ENCODE assay signal across 1 cellular context in the genomic region with DNA sequence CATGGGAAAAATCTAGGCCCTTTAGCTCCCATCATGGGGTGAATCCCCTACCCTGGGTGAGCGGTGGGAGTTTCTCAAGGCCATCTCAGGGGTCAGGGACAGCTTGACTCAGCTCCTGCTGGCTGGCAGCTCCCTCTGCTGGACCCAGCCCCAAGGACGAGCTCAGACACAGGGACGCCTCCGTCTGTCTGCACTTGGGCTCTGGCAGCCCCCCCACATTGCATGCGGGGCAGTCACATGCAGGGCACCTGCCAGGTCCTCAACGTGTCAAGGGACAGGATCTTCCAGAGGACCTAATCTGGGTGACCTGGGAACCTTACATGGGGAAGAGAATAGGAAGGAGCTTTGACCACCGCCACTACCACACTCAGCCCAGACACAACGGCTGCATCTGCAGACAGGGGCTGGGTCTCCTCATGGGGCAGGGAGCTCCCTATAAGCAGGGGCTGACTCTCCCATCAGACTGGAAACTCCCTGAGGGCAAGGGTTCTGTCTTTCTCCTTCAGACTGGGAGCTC.
TF ChIP-seq lines count a peak whose summit lies in the region.

No MANE protein-coding gene starts in this region.

TF ChIP-seq in IMR-90, 13 proteins besides CTCF, POLR2A, EP300 and RAD21 (continued from another document):
- TF ChIP-seq, protein P1, sequence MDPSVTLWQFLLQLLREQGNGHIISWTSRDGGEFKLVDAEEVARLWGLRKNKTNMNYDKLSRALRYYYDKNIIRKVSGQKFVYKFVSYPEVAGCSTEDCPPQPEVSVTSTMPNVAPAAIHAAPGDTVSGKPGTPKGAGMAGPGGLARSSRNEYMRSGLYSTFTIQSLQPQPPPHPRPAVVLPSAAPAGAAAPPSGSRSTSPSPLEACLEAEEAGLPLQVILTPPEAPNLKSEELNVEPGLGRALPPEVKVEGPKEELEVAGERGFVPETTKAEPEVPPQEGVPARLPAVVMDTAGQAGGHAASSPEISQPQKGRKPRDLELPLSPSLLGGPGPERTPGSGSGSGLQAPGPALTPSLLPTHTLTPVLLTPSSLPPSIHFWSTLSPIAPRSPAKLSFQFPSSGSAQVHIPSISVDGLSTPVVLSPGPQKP (IDR thresholded peaks at IDR 0.05; ENCODE audit: borderline replicate concordance, low read depth, low read length) = no peak
- TF ChIP-seq NFE2L2 (IDR thresholded peaks at IDR 0.05; ENCODE audit: low read depth, low read length) (no peak), RCOR1 (IDR thresholded peaks at IDR 0.05; ENCODE audit: insufficient replicate concordance, low read length) (no peak)
